Comparison of ENCODE assay signal across 21 cellular contexts in genomic region chr20:39103305-39103704, GRCh38.
"Had no signal": no experiment of that assay in that cellular context is flagged by ENCODE, and none has a peak within 500 bp of the region (broad histone marks: within the 10 kb centered on the region; RNA-seq: fewer than 3 reads in every experiment).

No MANE protein-coding gene starts in this region.

- H3K9me3 ChIP-seq: SJSA1 had no signal

- FAIRE-seq: RCC 7860 had no signal

- H3K4me1 ChIP-seq: SJSA1 had no signal

- DNase-seq: Karpas-422, KG1, NCI-H1092, NCI-H1105 treated with DMSO at 0.1 percent for 48 hours, NCI-H1417 treated with DMSO at 0.1 percent for 48 hours, NCI-H146, NCI-H1694 treated with DMSO at 0.1 percent for 48 hours, NCI-H1930, NCI-H2081, NCI-H2107, NCI-H2227 treated with DMSO at 0.1 percent for 48 hours, NCI-H524, NCI-H69, NCI-H774, Right ventricle myocardium superior, RPMI8226, SIG-M5 had no signal

- H3K36me3 ChIP-seq: MG63, SJSA1 had no signal

- H3K27me3 ChIP-seq: MG63 had no signal

- H3K27ac ChIP-seq: SJSA1, SK-N-MC had no signal

- H3K4me3 ChIP-seq: MG63, SJSA1, SK-N-MC had no signal
